Comparison of ENCODE assay signal across 8 cellular contexts in the genomic region with DNA sequence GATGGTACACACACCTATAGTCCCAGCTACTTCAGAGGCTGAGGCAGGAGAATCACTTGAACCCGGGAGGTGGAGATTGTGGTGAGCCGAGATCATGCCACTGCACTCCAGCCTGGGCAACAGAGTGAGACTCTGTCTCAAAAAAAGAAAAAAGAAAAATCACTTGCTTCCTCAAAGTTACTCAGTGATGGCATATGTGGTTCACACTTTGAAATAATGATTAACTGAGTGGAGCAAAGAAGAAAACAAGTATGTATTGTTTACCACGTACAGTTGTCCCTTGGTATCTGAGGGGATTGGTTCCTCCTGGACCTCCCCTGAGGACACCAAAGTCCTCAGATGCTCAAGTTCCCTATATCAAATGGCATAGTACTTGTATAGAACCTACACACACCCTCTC. TPM values are rescaled to one million over a fixed set of nuclear protein-coding genes. Genes with fewer than 3 reads are reported as not detected.
DNase-seq lines count a peak whose midpoint lies in the region; ATAC-seq, FAIRE-seq and TF ChIP-seq lines count a peak whose summit lies in the region.
"Not testable (repeated sequence)": the region's sequence is repeated elsewhere in the genome, so short reads cannot be mapped to it uniquely, and the experiment has no call there.

No MANE protein-coding gene starts in this region.

- SMC1A ChIA-PET in GM12878 (lab: Charles Lee; ENCODE audit: uncharacterized antibody, unreplicated experiment), result interaction anchor here (0.8 to 3.0 kb wide), 5 partner anchors 10 to 102 kb away, joined by 3 to 14 read pairs (median 3); partner anchors contain the start of gene PAK2

- not testable (repeated sequence) for H3K9ac ChIP-seq in GM12878 (ENCODE audit: control insufficient read depth, insufficient read depth, low read length)

- H3K9me3 ChIP-seq in GM12878 (replicated peaks; ENCODE audit: control insufficient read depth, insufficient read depth, low read length), result not testable (repeated sequence)

- H3K27me3 ChIP-seq in GM12878 (replicated peaks in 1 of 2; ENCODE audit: control insufficient read depth in 2 of 2, insufficient read depth in 2 of 2, low read length in 1 of 2), result not testable (repeated sequence)

- H3K36me3 Mint-ChIP-seq in stimulated activated memory B cell treated with anti-CD40 and anti-IgM and Interleukin-4, amounts not matched to agents 10 μg/mL and 1 μg/mL and 100 μg/mL, for 72 hours, result peaks cover 25% of the 10 kb centered on the region

- CTCF ChIA-PET in GM10248 (lab: Yijun Ruan, JAX) (interaction anchor here (1.2 to 1.6 kb wide), 3 partner anchors 9 to 223 kb away, joined by 3 to 4 read pairs (median 4); no protein-coding TSS in a partner anchor), GM12878 (lab: Yijun Ruan, JAX) (interaction anchor here (0.6 to 1.0 kb wide), 2 partner anchors 27 to 32 kb away, joined by 3 read pairs; no protein-coding TSS in a partner anchor)

- not testable (repeated sequence) for TF ChIP-seq POLR2A in GM12878 (IDR thresholded peaks at IDR 0.05; ENCODE audit: low read depth, low read length)

- not testable (repeated sequence) for H3K27me3 Mint-ChIP-seq in stimulated activated memory B cell treated with anti-CD40 and anti-IgM and Interleukin-4, amounts not matched to agents 10 μg/mL and 1 μg/mL and 100 μg/mL, for 72 hours

- H3K9me3 Mint-ChIP-seq in stimulated activated memory B cell treated with anti-CD40 and anti-IgM and Interleukin-4, amounts not matched to agents 10 μg/mL and 1 μg/mL and 100 μg/mL, for 72 hours, result not testable (repeated sequence)

- H3K4me3 ChIP-seq in GM12878, result not testable (repeated sequence)

- POLR2A ChIA-PET in GM10248 (lab: Yijun Ruan, JAX), result not testable (repeated sequence)
- POLR2A ChIA-PET in GM12878 (lab: Charles Lee), result interaction anchor here (1.6 to 2.0 kb wide), 2 partner anchors 14 to 23 kb away, joined by 4 to 8 read pairs; partner anchors contain the start of gene PAK2

- H3K27ac ChIP-seq in GM12878 (ENCODE audit: control insufficient read depth, insufficient read depth), result not testable (repeated sequence)

- H2AFZ ChIP-seq in GM12878 (ENCODE audit: control insufficient read depth, low read depth, low read length), result not testable (repeated sequence)

- not testable (repeated sequence) for H3K4me2 ChIP-seq in GM12878 (ENCODE audit: control insufficient read depth, insufficient read depth)

- intact Hi-C loops in GM12878 (cut with micrococcal nuclease; ENCODE audit: unreplicated experiment), result loop anchor here (10.0 kb wide), 1 partner anchor 228 kb away; the partner anchor contains the start of gene NCBP2

- not testable (repeated sequence) for H4K20me1 ChIP-seq in GM12878 (ENCODE audit: control insufficient read depth, insufficient read depth)

- H3K4me1 ChIP-seq in GM12878 (ENCODE audit: control insufficient read depth, insufficient read depth, low read length), result not testable (repeated sequence)

- peak; percentile 69 for ATAC-seq in GM18861 (IDR thresholded peaks at IDR 0.05; ENCODE audit: unreplicated experiment)
- peak; percentile 38 for ATAC-seq in GM19395 (IDR thresholded peaks at IDR 0.05; ENCODE audit: unreplicated experiment)
- ATAC-seq in GM21786 (IDR thresholded peaks at IDR 0.05; ENCODE audit: unreplicated experiment), result peak; percentile 74
- peak; percentile 52 for ATAC-seq in HG03064 (IDR thresholded peaks at IDR 0.05; ENCODE audit: low read depth, unreplicated experiment)
- ATAC-seq in HG03342 (IDR thresholded peaks at IDR 0.05; ENCODE audit: unreplicated experiment), result peak; percentile 54
- peak; percentile 75 for ATAC-seq in GM12878
- ATAC-seq in stimulated activated memory B cell treated with anti-CD40 and anti-IgM and Interleukin-4, amounts not matched to agents 10 μg/mL and 1 μg/mL and 100 μg/mL, for 72 hours, result peak; percentile 2

- RAD21 ChIA-PET in GM12878 (lab: Charles Lee; ENCODE audit: unreplicated experiment), result interaction anchor here (1.1 to 1.5 kb wide), 3 partner anchors 22 to 85 kb away, joined by 3 to 4 read pairs (median 3); partner anchors contain the start of gene PAK2

- not testable (repeated sequence) for H3K4me3 Mint-ChIP-seq in stimulated activated memory B cell treated with anti-CD40 and anti-IgM and Interleukin-4, amounts not matched to agents 10 μg/mL and 1 μg/mL and 100 μg/mL, for 72 hours

- DNase-seq in GM10248 (ENCODE audit: extremely low spot score) (peak; percentile 26), GM12878 (ENCODE audit: low read depth, low spot score) (peak; percentile 53)

- in situ Hi-C loops in GM12878 (cut with MboI), result not testable (repeated sequence)

- FAIRE-seq in GM12878 (lab: Jason Lieb, UNC), result not testable (repeated sequence)

- H3K36me3 ChIP-seq in GM12878 (ENCODE audit: control insufficient read depth in 2 of 2, insufficient read depth in 2 of 2, low read length in 1 of 2), result not testable (repeated sequence)

- not testable (repeated sequence) for TF ChIP-seq RAD21 in GM12878 (IDR thresholded peaks at IDR 0.05; ENCODE audit: insufficient read depth, low read depth, low read length)

- peak; percentile 17 to 23; a peak in 1 of 4 replicates for TF ChIP-seq EP300 in GM12878 (IDR thresholded peaks at IDR 0.05; ENCODE audit: borderline replicate concordance in 1 of 2, control insufficient read depth in 1 of 2, low read depth in 2 of 2, low read length in 2 of 2)

- BruUV-seq in GM12878 (replicated peaks; lab: Mats Ljungman, UMichigan), result not testable (repeated sequence)

- TF ChIP-seq CTCF in GM10248 (IDR thresholded peaks at IDR 0.05; ENCODE audit: control extremely low read depth, extremely low read depth, low read depth, missing control alignments); GM12878 (IDR thresholded peaks at IDR 0.05 in 2 of 3, conservative IDR thresholded peaks at IDR 0.05 in 1 of 3; ENCODE audit: control insufficient read depth in 2 of 3, extremely low read depth in 1 of 3, insufficient read depth in 1 of 3, low read depth in 3 of 3, low read length in 3 of 3): not testable (repeated sequence)

- 98% methylated on average over 3 of the region's 3 CpGs for WGBS in GM12878 (ENCODE audit: insufficient coverage, insufficient replicate concordance, low lambda C conversion rate, missing lambda C conversion rate)

- not testable (repeated sequence) for H3K4me1 Mint-ChIP-seq in stimulated activated memory B cell treated with anti-CD40 and anti-IgM and Interleukin-4, amounts not matched to agents 10 μg/mL and 1 μg/mL and 100 μg/mL, for 72 hours

- peaks cover 12% of the 10 kb centered on the region for H3K79me2 ChIP-seq in GM12878 (ENCODE audit: control insufficient read depth, insufficient read depth, low read length)

- not testable (repeated sequence) for H3K27ac Mint-ChIP-seq in stimulated activated memory B cell treated with anti-CD40 and anti-IgM and Interleukin-4, amounts not matched to agents 10 μg/mL and 1 μg/mL and 100 μg/mL, for 72 hours

RNA-seq across cellular contexts. Expression of gene PIGX, which starts 5.0 kb away (rescaled TPM):
- 12.4 TPM in 2 replicates for total RNA-seq in GM12878 (2013; cell fraction: nucleolus; rRNA removed)
- 23.8 and 31.9 TPM in 2 replicates for total RNA-seq in GM12878 (2014; rRNA removed)
- total RNA-seq in GM12878 (2014; rRNA removed; fragmentation: Illumina TruSeq; extraction: Trizol), result 22.6 and 22.9 TPM in 2 replicates
- 21.8 and 27.1 TPM in 2 replicates for total RNA-seq in GM12878 (2021)
- 8.6 TPM for polyA plus RNA-seq in GM12878 (2011; ENCODE audit: low read depth)
- polyA plus RNA-seq in GM12878 (2011; rRNA removed), result 17.6 and 26.2 TPM in 2 replicates
- polyA plus RNA-seq in GM12878 (2011; cell fraction: cytosol; rRNA removed), result 7.9 and 8.1 TPM in 2 replicates
- 5.1 and 5.5 TPM in 2 replicates for polyA plus RNA-seq in GM12878 (2011; cell fraction: nucleus; rRNA removed)
- 11.6 and 13.9 TPM in 2 replicates for polyA plus RNA-seq in GM12878 (2012)
- 25.5 and 29.7 TPM in 2 replicates for polyA plus RNA-seq in GM12878 (2014; fragmentation: Illumina TruSeq; extraction: Trizol)
- 1 to 10 TPM; 3.8 to 9.7 TPM for polyA plus RNA-seq in GM12878 (2014; fragmentation: Nextera tagmentation; extraction: Ambion mirVana)
- 23.5 and 27.3 TPM in 2 replicates for polyA plus RNA-seq in GM12878 (2014; rRNA removed)
- 10 to 100 TPM in 1 of 2 experiments, 1 to 10 TPM in 1; 5.7 to 40.0 TPM for polyA plus RNA-seq in GM12878 (2016; fragmentation: Nextera tagmentation; extraction: Ambion mirVana)
- polyA minus RNA-seq in GM12878 (2011; rRNA and poly(A)+ RNA removed), result 10.5 and 11.1 TPM in 2 replicates
- polyA minus RNA-seq in GM12878 (2011; cell fraction: cytosol; rRNA and poly(A)+ RNA removed), result 5.1 and 5.5 TPM in 2 replicates
- 5.0 and 5.3 TPM in 2 replicates for polyA minus RNA-seq in GM12878 (2011; cell fraction: nucleus; rRNA and poly(A)+ RNA removed)

RNA-seq across cellular contexts. Expression of gene CEP19, which starts 5.1 kb away (rescaled TPM):
- total RNA-seq in GM12878 (2013; cell fraction: nucleolus; rRNA removed), result 0.22 and 0.23 TPM in 2 replicates
- total RNA-seq in GM12878 (2014; rRNA removed) (2.0 and 2.5 TPM in 2 replicates), GM12878 (2014; rRNA removed; fragmentation: Illumina TruSeq; extraction: Trizol) (2.7 and 2.9 TPM in 2 replicates), GM12878 (2021) (1.6 and 1.9 TPM in 2 replicates)
- polyA plus RNA-seq in GM12878 (2011; ENCODE audit: low read depth), result 0.76 TPM
- polyA plus RNA-seq in GM12878 (2011; rRNA removed) (1.9 and 2.8 TPM in 2 replicates), GM12878 (2014; fragmentation: Illumina TruSeq; extraction: Trizol) (3.1 and 4.5 TPM in 2 replicates), GM12878 (2014; fragmentation: Nextera tagmentation; extraction: Ambion mirVana) (1 to 10 TPM; 2.4 to 2.8 TPM), GM12878 (2014; rRNA removed) (2.2 and 2.6 TPM in 2 replicates), GM12878 (2016; fragmentation: Nextera tagmentation; extraction: Ambion mirVana) (1 to 10 TPM; 5.6 to 5.9 TPM)
- 0.76 and 0.95 TPM in 2 replicates for polyA plus RNA-seq in GM12878 (2011; cell fraction: cytosol; rRNA removed)
- 0.23 and 0.24 TPM in 2 replicates for polyA plus RNA-seq in GM12878 (2011; cell fraction: nucleus; rRNA removed)
- 1.2 and 2.3 TPM in 2 replicates for polyA plus RNA-seq in GM12878 (2012)
- polyA minus RNA-seq in GM12878 (2011; rRNA and poly(A)+ RNA removed), result 0.41 and 0.73 TPM in 2 replicates
- not detected in 2 replicates for polyA minus RNA-seq in GM12878 (2011; cell fraction: cytosol; rRNA and poly(A)+ RNA removed)
- polyA minus RNA-seq in GM12878 (2011; cell fraction: nucleus; rRNA and poly(A)+ RNA removed), result 0.60 TPM in 1 of 2 replicates, not detected in the other

RNA-seq across cellular contexts. Expression of gene PAK2, which starts 22.5 kb away (rescaled TPM):
- 30.3 and 31.9 TPM in 2 replicates for total RNA-seq in GM12878 (2013; cell fraction: nucleolus; rRNA removed)
- total RNA-seq in GM12878 (2014; rRNA removed), result 13.4 and 15.7 TPM in 2 replicates
- 21.9 and 23.3 TPM in 2 replicates for total RNA-seq in GM12878 (2014; rRNA removed; fragmentation: Illumina TruSeq; extraction: Trizol)
- total RNA-seq in GM12878 (2021), result 54.5 and 59.1 TPM in 2 replicates
- 23.4 TPM for polyA plus RNA-seq in GM12878 (2011; ENCODE audit: low read depth)
- polyA plus RNA-seq in GM12878 (2011; rRNA removed), result 44.7 and 46.5 TPM in 2 replicates
- polyA plus RNA-seq in GM12878 (2011; cell fraction: cytosol; rRNA removed), result 34.2 and 44.8 TPM in 2 replicates
- 15.1 and 15.6 TPM in 2 replicates for polyA plus RNA-seq in GM12878 (2011; cell fraction: nucleus; rRNA removed)
- 43.8 and 44.0 TPM in 2 replicates for polyA plus RNA-seq in GM12878 (2012)
- 43.4 and 52.2 TPM in 2 replicates for polyA plus RNA-seq in GM12878 (2014; fragmentation: Illumina TruSeq; extraction: Trizol)
- polyA plus RNA-seq in GM12878 (2014; fragmentation: Nextera tagmentation; extraction: Ambion mirVana), result 10 to 100 TPM in 1 of 2 experiments, 1 to 10 TPM in 1; 9.0 to 11.7 TPM
- polyA plus RNA-seq in GM12878 (2014; rRNA removed), result 17.5 and 18.2 TPM in 2 replicates
- 10 to 100 TPM; 32.1 to 35.9 TPM for polyA plus RNA-seq in GM12878 (2016; fragmentation: Nextera tagmentation; extraction: Ambion mirVana)
- 84.2 and 128 TPM in 2 replicates for polyA minus RNA-seq in GM12878 (2011; rRNA and poly(A)+ RNA removed)
- polyA minus RNA-seq in GM12878 (2011; cell fraction: cytosol; rRNA and poly(A)+ RNA removed), result 42.6 and 49.1 TPM in 2 replicates
- 5.1 and 8.1 TPM in 2 replicates for polyA minus RNA-seq in GM12878 (2011; cell fraction: nucleus; rRNA and poly(A)+ RNA removed)

Comparison
In these comparisons a context has a peak if more than half of its experiments do, and no peak if none do; other contexts are left out.
1. ATAC-seq: peak in every context shown above with its lines; median percentile 75 in GM12878; 74 in GM21786; 69 in GM18861; 54 in HG03342; 52 in HG03064; 38 in GM19395; 2 in stimulated activated memory B cell treated with anti-CD40 and anti-IgM and Interleukin-4, amounts not matched to agents 10 μg/mL and 1 μg/mL and 100 μg/mL, for 72 hours.